19 cellular contexts compared by ENCODE assay signal in the genomic region with DNA sequence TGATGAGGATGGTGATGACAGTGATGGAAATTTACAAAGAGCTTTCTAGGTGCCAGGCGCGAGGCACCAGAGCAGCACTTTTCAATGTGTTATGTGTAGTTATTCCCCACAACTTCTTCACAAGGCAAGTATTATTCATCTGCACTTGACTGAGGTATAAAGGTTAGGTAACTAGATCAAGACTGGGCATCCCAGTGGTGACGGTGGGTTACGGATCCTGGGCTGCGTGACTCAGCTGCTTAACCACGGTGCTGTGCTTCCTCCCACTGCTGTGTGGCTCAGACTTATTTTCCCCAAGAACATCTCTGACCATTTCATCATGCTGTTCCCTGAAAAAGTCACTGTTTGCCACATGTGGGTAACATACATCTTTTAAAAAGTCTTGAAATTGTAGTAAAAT. TPM values are rescaled to one million over a fixed set of nuclear protein-coding genes. Genes with fewer than 3 reads are reported as not detected.
"Had no signal": no experiment of that assay in that cellular context is flagged by ENCODE, and none has a peak within 500 bp of the region (broad histone marks: within the 10 kb centered on the region; RNA-seq: fewer than 3 reads in every experiment).

No MANE protein-coding gene starts in this region.

- H3K36me3 ChIP-seq: cardiac muscle cell, colonic mucosa, prostate gland had no signal

- H3K9me3 ChIP-seq: colonic mucosa, heart right ventricle, left lung, prostate gland, spleen had no signal

- H3K27me3 ChIP-seq: cardiac muscle cell, colonic mucosa, heart right ventricle, left lung, spleen had no signal

- DNase-seq: activated B cell treated with CpG ODN at 0.5 μM for 24 hours; activated effector memory CD4-positive, alpha-beta T cell treated with Interleukin-2 at 50 U/mL for 16 hours; colonic mucosa; effector CD4-positive, alpha-beta T cell; heart right ventricle; islet precursor cell; left lung; occipital lobe; SHP77; spleen; stimulated activated naive B cell treated with anti-CD40 and anti-IgM and Interleukin-4, amounts not matched to agents 10 μg/mL and 1 μg/mL and 100 μg/mL, for 72 hours had no signal

- H3K27ac ChIP-seq: cardiac muscle cell, colonic mucosa, heart right ventricle, left lung, prostate gland, spleen had no signal

- H3K4me3 ChIP-seq: cardiac muscle cell, colonic mucosa, heart right ventricle, left lung, prostate gland, spleen had no signal

- ATAC-seq: heart right ventricle; left lung; sciatic nerve; SK-N-SH treated with all-trans-retinoic acid at 6 μM for 48 hours; stimulated activated naive B cell treated with anti-CD40 and anti-IgM and Interleukin-4, amounts not matched to agents 10 μg/mL and 1 μg/mL and 100 μg/mL, for 72 hours had no signal

- H3K4me1 ChIP-seq: colonic mucosa, heart right ventricle, left lung, prostate gland, spleen had no signal

RNA-seq across cellular contexts. Expression of gene EDDM13, which starts 19.3 kb away (rescaled TPM):
- total RNA-seq: activated B cell treated with CpG ODN at 0.5 μM for 24 hours, cardiac muscle cell, colonic mucosa, fibroblast of lung, frontal cortex, left lung, occipital lobe, prostate gland, sciatic nerve, spleen, temporal lobe, ureter had no signal
